8 cellular contexts compared by ENCODE assay signal in genomic region chr5:139565411-139566305, GRCh38. TPM values are rescaled to one million over a fixed set of nuclear protein-coding genes. Genes with fewer than 3 reads are reported as not detected.
DNase-seq lines count a peak whose midpoint lies in the region; ATAC-seq, FAIRE-seq and TF ChIP-seq lines count a peak whose summit lies in the region.

No MANE protein-coding gene starts in this region.

- H3K27me3 ChIP-seq in naive thymus-derived CD4-positive, alpha-beta T cell (ENCODE audit: control insufficient read depth in 2 of 2, insufficient read depth in 2 of 2, low read length in 2 of 2): no peaks in the 10 kb centered on the region

- in situ Hi-C loops in astrocyte of the cerebellum (cut with HindIII; ENCODE audit: low sequenced_read_pairs): no loop called here

- H3K36me3 ChIP-seq in naive thymus-derived CD4-positive, alpha-beta T cell (ENCODE audit: control insufficient read depth in 2 of 3, insufficient read depth in 3 of 3, low read length in 3 of 3): peaks cover 0 to 10% (median 0%) of the 10 kb centered on the region in 3 experiments

- peak; percentile 96 for DNase-seq in SIG-M5 treated with dmso at 0.1 percent for 504 hours (lab: John Stamatoyannopoulos, UW; ENCODE audit: unreplicated experiment)
- DNase-seq in astrocyte of the cerebellum (ENCODE audit: low read depth): peak; percentile 33
- peak in 8 of 9 donors; percentile 37 to 90 (median 84) for DNase-seq in naive thymus-derived CD4-positive, alpha-beta T cell
- DNase-seq in H54 (ENCODE audit: insufficient read length, low spot score): no peak
- DNase-seq in superior temporal gyrus (ENCODE audit: extremely low spot score): no peak
- DNase-seq in kidney tubule cell (ENCODE audit: low spot score): no peak

- CTCF ChIA-PET in naive thymus-derived CD4-positive, alpha-beta T cell (lab: Charles Lee): interaction anchor here (0.6 to 5.4 kb wide), 17 partner anchors 9 to 1883 kb away, joined by 3 to 29 read pairs (median 4); no protein-coding TSS in a partner anchor

- peaks cover 60 to 72% of the 10 kb centered on the region in 2 donors for H3K4me1 ChIP-seq in naive thymus-derived CD4-positive, alpha-beta T cell (ENCODE audit: control insufficient read depth in 2 of 2, insufficient read depth in 2 of 2, low read length in 2 of 2)

- H3K9me3 Mint-ChIP-seq in naive thymus-derived CD4-positive, alpha-beta T cell: peaks cover 0 to 4% (median 0%) of the 10 kb centered on the region in 11 donors

- H3K27ac Mint-ChIP-seq in naive thymus-derived CD4-positive, alpha-beta T cell: peak overlapping the region; percentile 90 to 98 (median 94)

- no peak for TF ChIP-seq CTCF in astrocyte of the cerebellum (IDR thresholded peaks at IDR 0.05; ENCODE audit: low read depth, low read length, missing control alignments)

- POLR2A ChIA-PET in naive thymus-derived CD4-positive, alpha-beta T cell (lab: Charles Lee): interaction anchor here (0.7 to 7.9 kb wide), 21 partner anchors 9 to 836 kb away, joined by 3 to 120 read pairs (median 3); partner anchors contain the start of genes ANKHD1 and STING1

- TF ChIP-seq POLR2A in H54 (IDR thresholded peaks at IDR 0.05; ENCODE audit: low read depth, low read length): no peak

- peaks cover 0 to 28% (median 13%) of the 10 kb centered on the region in 5 donors for H3K36me3 Mint-ChIP-seq in naive thymus-derived CD4-positive, alpha-beta T cell

- H3K9me3 ChIP-seq in naive thymus-derived CD4-positive, alpha-beta T cell (ENCODE audit: control insufficient read depth in 2 of 3, low read length in 3 of 3): no peaks in the 10 kb centered on the region

- FAIRE-seq in H54 (lab: Jason Lieb, UNC): no peak

- ATAC-seq in GM18511 (IDR thresholded peaks at IDR 0.05; ENCODE audit: unreplicated experiment): peak; percentile 47
- ATAC-seq in HG02759 (IDR thresholded peaks at IDR 0.05; ENCODE audit: unreplicated experiment): peak; percentile 32
- ATAC-seq in naive thymus-derived CD4-positive, alpha-beta T cell: peak; percentile 63

- intact Hi-C loops in naive thymus-derived CD4-positive, alpha-beta T cell (cut with micrococcal nuclease): loop anchor here (1.0 to 10.0 kb wide), 12 partner anchors 10 to 1531 kb away; partner anchors contain the start of genes ETF1 (in 2 of the 2), CYSTM1 (in 1 of the 2), DNAJC18 (in 1 of the 2) and FAM13B (in 1 of the 2)

- H3K4me1 Mint-ChIP-seq in naive thymus-derived CD4-positive, alpha-beta T cell: peaks cover 48 to 79% (median 63%) of the 10 kb centered on the region in 7 donors

- H3K4me3 ChIP-seq in astrocyte of the cerebellum (ENCODE audit: low read depth, low read length): no peak overlapping the region
- peak overlapping the region; percentile 41 for H3K4me3 ChIP-seq in naive thymus-derived CD4-positive, alpha-beta T cell (ENCODE audit: low read length)

- peak overlapping the region; percentile 75 to 100 (median 92) for H3K4me3 Mint-ChIP-seq in naive thymus-derived CD4-positive, alpha-beta T cell

- no peaks in the 10 kb centered on the region for H3K27me3 Mint-ChIP-seq in naive thymus-derived CD4-positive, alpha-beta T cell

- H3K27ac ChIP-seq in naive thymus-derived CD4-positive, alpha-beta T cell (ENCODE audit: low read depth, low read length): peak overlapping the region; percentile 92

RNA-seq across cellular contexts. Expression of gene UBE2D2, which starts 4.5 kb away (rescaled TPM):
- 100 to 1,000 TPM; 145 to 214 (median 184) TPM for total RNA-seq in naive thymus-derived CD4-positive, alpha-beta T cell
- polyA plus RNA-seq in naive thymus-derived CD4-positive, alpha-beta T cell: 100 to 1,000 TPM; 320 to 343 TPM

Comparison
In these comparisons a context has a peak if more than half of its experiments do, and no peak if none do; other contexts are left out.
1. DNase-seq: peak in SIG-M5 treated with dmso at 0.1 percent for 504 hours (single experiment), astrocyte of the cerebellum (single experiment) and naive thymus-derived CD4-positive, alpha-beta T cell (8 of 9); none in H54 (single experiment), superior temporal gyrus (single experiment) and kidney tubule cell (single experiment).
2. Peak in every context shown above with its lines, with median percentiles within 50 percentile points of each other: ATAC-seq.